In genomic region chr5:60794691-60795090, GRCh38 we compare ENCODE assay signal across 1 cellular context.
TF ChIP-seq lines count a peak whose summit lies in the region.

No MANE protein-coding gene starts in this region.

TF ChIP-seq in WTC11, 78 proteins besides CTCF, POLR2A, EP300 and RAD21 (continued from another document):
- TF ChIP-seq HMGXB4 (CRISPR knock-in tag; IDR thresholded peaks at IDR 0.05): no peak
- TF ChIP-seq TEAD1 (CRISPR knock-in tag; IDR thresholded peaks at IDR 0.05): no peak
- no peak for TF ChIP-seq ZNF532 (CRISPR knock-in tag; IDR thresholded peaks at IDR 0.05; ENCODE audit: borderline replicate concordance)
